Comparison of ENCODE assay signal across 1 cellular context in the genomic region with DNA sequence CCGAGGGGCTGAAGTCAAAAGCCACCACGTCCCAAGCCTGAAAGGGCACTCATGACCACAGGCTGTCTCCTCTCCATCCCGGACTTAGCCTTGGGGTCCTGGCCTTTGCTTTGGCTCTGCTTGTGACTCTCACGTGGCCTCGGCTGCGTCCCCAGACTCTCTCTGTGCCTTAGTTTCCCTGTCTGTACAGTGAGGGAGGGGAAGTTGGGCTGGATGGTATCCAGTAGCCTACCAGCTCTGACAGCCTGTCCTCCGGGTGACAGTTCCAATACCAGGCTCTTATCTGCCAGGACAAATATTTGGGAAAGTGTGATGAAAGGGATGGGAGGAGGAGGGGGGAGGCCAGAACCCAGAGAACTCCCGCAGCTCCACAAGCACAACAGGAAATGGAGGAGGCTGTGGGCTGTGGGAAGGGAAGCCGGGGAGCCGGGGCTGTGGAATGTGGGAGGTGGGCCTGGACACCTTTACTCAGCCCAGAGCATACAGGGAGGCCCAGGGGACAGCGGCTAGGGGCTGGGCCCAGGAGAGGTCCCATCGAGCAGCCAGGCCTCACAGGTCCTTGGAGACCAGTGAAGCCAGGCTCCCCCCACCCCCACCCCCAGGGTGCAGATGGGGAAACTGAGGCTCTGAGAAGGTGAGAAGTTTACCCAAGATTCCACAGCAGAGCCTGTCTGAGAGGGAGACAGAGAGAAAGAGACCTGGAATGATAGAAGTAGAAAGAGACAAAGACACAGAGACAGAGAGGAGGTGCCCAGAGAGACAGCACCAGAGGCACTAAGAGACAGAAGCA.
A peak's percentile ranks its signal among the peaks of the same experiment; 100 is the strongest.
TF ChIP-seq lines count a peak whose summit lies in the region.

No MANE protein-coding gene starts in this region.

TF ChIP-seq in HepG2, 621 proteins besides CTCF, POLR2A, EP300 and RAD21 (continued from another document and continues in another):
- TF ChIP-seq, protein P1, sequence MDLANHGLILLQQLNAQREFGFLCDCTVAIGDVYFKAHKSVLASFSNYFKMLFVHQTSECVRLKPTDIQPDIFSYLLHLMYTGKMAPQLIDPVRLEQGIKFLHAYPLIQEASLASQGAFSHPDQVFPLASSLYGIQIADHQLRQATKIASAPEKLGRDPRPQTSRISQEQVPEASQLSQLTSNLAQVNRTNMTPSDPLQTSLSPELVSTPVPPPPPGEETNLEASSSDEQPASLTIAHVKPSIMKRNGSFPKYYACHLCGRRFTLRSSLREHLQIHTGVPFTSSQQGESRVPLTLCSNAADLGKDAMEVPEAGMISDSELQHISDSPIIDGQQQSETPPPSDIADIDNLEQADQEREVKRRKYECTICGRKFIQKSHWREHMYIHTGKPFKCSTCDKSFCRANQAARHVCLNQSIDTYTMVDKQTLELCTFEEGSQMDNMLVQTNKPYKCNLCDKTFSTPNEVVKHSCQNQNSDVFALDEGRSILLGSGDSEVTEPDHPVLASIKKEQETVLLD (CRISPR knock-in tag; IDR thresholded peaks at IDR 0.05; ENCODE audit: low read depth) = no peak
- peak; percentile 67 for TF ChIP-seq HNF4A (CRISPR knock-in tag; IDR thresholded peaks at IDR 0.05)
- TF ChIP-seq MEIS1 (CRISPR knock-in tag; IDR thresholded peaks at IDR 0.05; ENCODE audit: borderline replicate concordance) = peak; percentile 98
- no peak for TF ChIP-seq SOX6 (IDR thresholded peaks at IDR 0.05)
- TF ChIP-seq SOX6 (CRISPR knock-in tag; IDR thresholded peaks at IDR 0.05) = peak; percentile 91
- TF ChIP-seq, protein P2, sequence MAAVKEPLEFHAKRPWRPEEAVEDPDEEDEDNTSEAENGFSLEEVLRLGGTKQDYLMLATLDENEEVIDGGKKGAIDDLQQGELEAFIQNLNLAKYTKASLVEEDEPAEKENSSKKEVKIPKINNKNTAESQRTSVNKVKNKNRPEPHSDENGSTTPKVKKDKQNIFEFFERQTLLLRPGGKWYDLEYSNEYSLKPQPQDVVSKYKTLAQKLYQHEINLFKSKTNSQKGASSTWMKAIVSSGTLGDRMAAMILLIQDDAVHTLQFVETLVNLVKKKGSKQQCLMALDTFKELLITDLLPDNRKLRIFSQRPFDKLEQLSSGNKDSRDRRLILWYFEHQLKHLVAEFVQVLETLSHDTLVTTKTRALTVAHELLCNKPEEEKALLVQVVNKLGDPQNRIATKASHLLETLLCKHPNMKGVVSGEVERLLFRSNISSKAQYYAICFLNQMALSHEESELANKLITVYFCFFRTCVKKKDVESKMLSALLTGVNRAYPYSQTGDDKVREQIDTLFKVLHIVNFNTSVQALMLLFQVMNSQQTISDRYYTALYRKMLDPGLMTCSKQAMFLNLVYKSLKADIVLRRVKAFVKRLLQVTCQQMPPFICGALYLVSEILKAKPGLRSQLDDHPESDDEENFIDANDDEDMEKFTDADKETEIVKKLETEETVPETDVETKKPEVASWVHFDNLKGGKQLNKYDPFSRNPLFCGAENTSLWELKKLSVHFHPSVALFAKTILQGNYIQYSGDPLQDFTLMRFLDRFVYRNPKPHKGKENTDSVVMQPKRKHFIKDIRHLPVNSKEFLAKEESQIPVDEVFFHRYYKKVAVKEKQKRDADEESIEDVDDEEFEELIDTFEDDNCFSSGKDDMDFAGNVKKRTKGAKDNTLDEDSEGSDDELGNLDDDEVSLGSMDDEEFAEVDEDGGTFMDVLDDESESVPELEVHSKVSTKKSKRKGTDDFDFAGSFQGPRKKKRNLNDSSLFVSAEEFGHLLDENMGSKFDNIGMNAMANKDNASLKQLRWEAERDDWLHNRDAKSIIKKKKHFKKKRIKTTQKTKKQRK (IDR thresholded peaks at IDR 0.05; ENCODE audit: low read length) = no peak
- no peak for TF ChIP-seq NFIC (IDR thresholded peaks at IDR 0.05; ENCODE audit: low read length)
- TF ChIP-seq ZNF556 (CRISPR knock-in tag; IDR thresholded peaks at IDR 0.05; ENCODE audit: borderline replicate concordance) = peak; percentile 79; the same call in 1 of the 2 replicates
- no peak for TF ChIP-seq ZNF274 (CRISPR knock-in tag; IDR thresholded peaks at IDR 0.05)
- no peak for TF ChIP-seq KLF13 (CRISPR knock-in tag; IDR thresholded peaks at IDR 0.05)
- TF ChIP-seq MAF1 (CRISPR knock-in tag; IDR thresholded peaks at IDR 0.05; ENCODE audit: borderline replicate concordance) = 0 out of 2 replicates have a peak, but pooled peaks have one; percentile 66
- TF ChIP-seq, protein P3, sequence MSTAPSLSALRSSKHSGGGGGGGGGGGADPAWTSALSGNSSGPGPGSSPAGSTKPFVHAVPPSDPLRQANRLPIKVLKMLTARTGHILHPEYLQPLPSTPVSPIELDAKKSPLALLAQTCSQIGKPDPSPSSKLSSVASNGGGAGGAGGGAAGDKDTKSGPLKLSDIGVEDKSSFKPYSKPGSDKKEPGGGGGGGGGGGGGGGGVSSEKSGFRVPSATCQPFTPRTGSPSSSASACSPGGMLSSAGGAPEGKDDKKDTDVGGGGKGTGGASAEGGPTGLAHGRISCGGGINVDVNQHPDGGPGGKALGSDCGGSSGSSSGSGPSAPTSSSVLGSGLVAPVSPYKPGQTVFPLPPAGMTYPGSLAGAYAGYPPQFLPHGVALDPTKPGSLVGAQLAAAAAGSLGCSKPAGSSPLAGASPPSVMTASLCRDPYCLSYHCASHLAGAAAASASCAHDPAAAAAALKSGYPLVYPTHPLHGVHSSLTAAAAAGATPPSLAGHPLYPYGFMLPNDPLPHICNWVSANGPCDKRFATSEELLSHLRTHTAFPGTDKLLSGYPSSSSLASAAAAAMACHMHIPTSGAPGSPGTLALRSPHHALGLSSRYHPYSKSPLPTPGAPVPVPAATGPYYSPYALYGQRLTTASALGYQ (CRISPR knock-in tag; IDR thresholded peaks at IDR 0.05) = peak; percentile 89; the same call in 1 of the 2 replicates
- TF ChIP-seq IKZF4 (CRISPR knock-in tag; IDR thresholded peaks at IDR 0.05; ENCODE audit: borderline replicate concordance, low read depth, not compliant biosample characterization) = no peak
- TF ChIP-seq FOXO1 (CRISPR knock-in tag; IDR thresholded peaks at IDR 0.05) = peak; percentile 97
- TF ChIP-seq ARNTL (CRISPR knock-in tag; IDR thresholded peaks at IDR 0.05) = peak; percentile 89
- peak; percentile 73 for TF ChIP-seq PPARG (CRISPR knock-in tag; conservative IDR thresholded peaks at IDR 0.05)
- TF ChIP-seq ISX (CRISPR knock-in tag; conservative IDR thresholded peaks at IDR 0.05) = no peak
- TF ChIP-seq MNT (IDR thresholded peaks at IDR 0.05) = no peak
- TF ChIP-seq ZNF839 (CRISPR knock-in tag; IDR thresholded peaks at IDR 0.05; ENCODE audit: borderline replicate concordance) = no peak
- TF ChIP-seq ERF (CRISPR knock-in tag; IDR thresholded peaks at IDR 0.05) = peak; percentile 83
- TF ChIP-seq, protein P4, sequence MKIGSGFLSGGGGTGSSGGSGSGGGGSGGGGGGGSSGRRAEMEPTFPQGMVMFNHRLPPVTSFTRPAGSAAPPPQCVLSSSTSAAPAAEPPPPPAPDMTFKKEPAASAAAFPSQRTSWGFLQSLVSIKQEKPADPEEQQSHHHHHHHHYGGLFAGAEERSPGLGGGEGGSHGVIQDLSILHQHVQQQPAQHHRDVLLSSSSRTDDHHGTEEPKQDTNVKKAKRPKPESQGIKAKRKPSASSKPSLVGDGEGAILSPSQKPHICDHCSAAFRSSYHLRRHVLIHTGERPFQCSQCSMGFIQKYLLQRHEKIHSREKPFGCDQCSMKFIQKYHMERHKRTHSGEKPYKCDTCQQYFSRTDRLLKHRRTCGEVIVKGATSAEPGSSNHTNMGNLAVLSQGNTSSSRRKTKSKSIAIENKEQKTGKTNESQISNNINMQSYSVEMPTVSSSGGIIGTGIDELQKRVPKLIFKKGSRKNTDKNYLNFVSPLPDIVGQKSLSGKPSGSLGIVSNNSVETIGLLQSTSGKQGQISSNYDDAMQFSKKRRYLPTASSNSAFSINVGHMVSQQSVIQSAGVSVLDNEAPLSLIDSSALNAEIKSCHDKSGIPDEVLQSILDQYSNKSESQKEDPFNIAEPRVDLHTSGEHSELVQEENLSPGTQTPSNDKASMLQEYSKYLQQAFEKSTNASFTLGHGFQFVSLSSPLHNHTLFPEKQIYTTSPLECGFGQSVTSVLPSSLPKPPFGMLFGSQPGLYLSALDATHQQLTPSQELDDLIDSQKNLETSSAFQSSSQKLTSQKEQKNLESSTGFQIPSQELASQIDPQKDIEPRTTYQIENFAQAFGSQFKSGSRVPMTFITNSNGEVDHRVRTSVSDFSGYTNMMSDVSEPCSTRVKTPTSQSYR (CRISPR knock-in tag; IDR thresholded peaks at IDR 0.05; ENCODE audit: borderline replicate concordance) = peak; percentile 91
- 0 out of 2 replicates have a peak, but pooled peaks have one; percentile 33 for TF ChIP-seq KMT2B (CRISPR knock-in tag; IDR thresholded peaks at IDR 0.05)
- peak; percentile 90 for TF ChIP-seq FOXA3 (CRISPR knock-in tag; IDR thresholded peaks at IDR 0.05)
- peak; percentile 31; the same call in 1 of the 2 replicates for TF ChIP-seq KLF11 (CRISPR knock-in tag; IDR thresholded peaks at IDR 0.05)
- TF ChIP-seq SATB2 (CRISPR knock-in tag; IDR thresholded peaks at IDR 0.05) = no peak
- TF ChIP-seq SP1 (IDR thresholded peaks at IDR 0.05) = no peak
- no peak for TF ChIP-seq SP1 (CRISPR knock-in tag; IDR thresholded peaks at IDR 0.05)
- no peak; the same call in 1 of the 2 replicates for TF ChIP-seq AHR (CRISPR knock-in tag; IDR thresholded peaks at IDR 0.05)
- no peak for TF ChIP-seq ZNF616 (CRISPR knock-in tag; IDR thresholded peaks at IDR 0.05; ENCODE audit: low read depth)
- TF ChIP-seq ZNF652 (CRISPR knock-in tag; IDR thresholded peaks at IDR 0.05; ENCODE audit: borderline replicate concordance, low read depth) = peak; percentile 50; the same call in 1 of the 2 replicates
- no peak for TF ChIP-seq TOPORS (CRISPR knock-in tag; IDR thresholded peaks at IDR 0.05)
- TF ChIP-seq ZNF740 (CRISPR knock-in tag; IDR thresholded peaks at IDR 0.05) = peak; percentile 55; the same call in 1 of the 2 replicates
- TF ChIP-seq PAWR (CRISPR knock-in tag; IDR thresholded peaks at IDR 0.05; ENCODE audit: borderline replicate concordance) = no peak
- TF ChIP-seq POLR2AphosphoS2 (IDR thresholded peaks at IDR 0.05; ENCODE audit: low read depth, low read length) = no peak
- no peak for TF ChIP-seq ZNF225 (CRISPR knock-in tag; IDR thresholded peaks at IDR 0.05)
- TF ChIP-seq ZNF33A (CRISPR knock-in tag; IDR thresholded peaks at IDR 0.05; ENCODE audit: borderline replicate concordance) = no peak
- TF ChIP-seq NPAS2 (CRISPR knock-in tag; IDR thresholded peaks at IDR 0.05; ENCODE audit: borderline replicate concordance) = no peak
- peak; percentile 92 for TF ChIP-seq HMG20B (CRISPR knock-in tag; conservative IDR thresholded peaks at IDR 0.05)
- peak; percentile 22 for TF ChIP-seq ZNF451 (CRISPR knock-in tag; IDR thresholded peaks at IDR 0.05)
- no peak for TF ChIP-seq EEA1 (CRISPR knock-in tag; IDR thresholded peaks at IDR 0.05; ENCODE audit: borderline replicate concordance)
- TF ChIP-seq HNF4G (IDR thresholded peaks at IDR 0.05; ENCODE audit: borderline replicate concordance, low read depth, low read length) = peak; percentile 59; the same call in 1 of the 2 replicates
- TF ChIP-seq HNF4G (CRISPR knock-in tag; IDR thresholded peaks at IDR 0.05; ENCODE audit: borderline replicate concordance, low read depth) = no peak; the same call in 1 of the 2 replicates
- TF ChIP-seq CENPT (CRISPR knock-in tag; IDR thresholded peaks at IDR 0.05; ENCODE audit: low read depth) = no peak
- TF ChIP-seq MAZ (IDR thresholded peaks at IDR 0.05; ENCODE audit: borderline replicate concordance, low read depth, low read length) = peak; percentile 86; the same call in 1 of the 2 replicates
- TF ChIP-seq MAZ (CRISPR knock-in tag; IDR thresholded peaks at IDR 0.05; ENCODE audit: low read depth) = peak; percentile 72
- peak; percentile 24; the same call in 1 of the 2 replicates for TF ChIP-seq ZBTB37 (CRISPR knock-in tag; IDR thresholded peaks at IDR 0.05)
- 0 out of 2 replicates have a peak, but pooled peaks have one; percentile 50 for TF ChIP-seq ZFP90 (CRISPR knock-in tag; IDR thresholded peaks at IDR 0.05; ENCODE audit: borderline replicate concordance)
